ENCODE assay signal across 23 cellular contexts in genomic region chr18:79804130-79804772, GRCh38. TPM values are rescaled to one million over a fixed set of nuclear protein-coding genes. Genes with fewer than 3 reads are reported as not detected.
"Had no signal": no experiment of that assay in that cellular context is flagged by ENCODE, and none has a peak within 500 bp of the region (broad histone marks: within the 10 kb centered on the region; RNA-seq: fewer than 3 reads in every experiment).

No MANE protein-coding gene starts in this region.

- H3K27ac ChIP-seq: body of pancreas, esophagus squamous epithelium, hepatocyte, left ventricle myocardium inferior, ovary, thyroid gland, uterus, VCaP had no signal

- H3K9me3 Mint-ChIP-seq: activated CD4-positive, alpha-beta memory T cell treated with anti-CD3 and anti-CD28 coated beads, Interleukin-2, amount 10 ng/mL, durations not matched to agents 7 days and 5 days; activated naive CD4-positive, alpha-beta T cell treated with anti-CD3 and anti-CD28 coated beads, Interleukin-2, amount 50 U/mL, for 24 hours; memory B cell; stimulated activated effector memory CD8-positive, alpha-beta T cell treated with anti-CD3 and anti-CD28 coated beads, Interleukin-12 subunit alpha, Interleukin-12 subunit beta, amount 100 ng/mL, for 72 hours had no signal

- H3K4me1 ChIP-seq: thyroid gland had no signal

- H3K4me1 Mint-ChIP-seq: activated CD4-positive, alpha-beta memory T cell treated with anti-CD3 and anti-CD28 coated beads, Interleukin-2, amount 10 ng/mL, durations not matched to agents 7 days and 5 days had no signal

- DNase-seq: activated CD4-positive, alpha-beta memory T cell treated with anti-CD3 and anti-CD28 coated beads, Interleukin-2, amount 10 ng/mL, durations not matched to agents 7 days and 5 days; amniotic stem cell; body of pancreas; central memory CD4-positive, alpha-beta T cell; cortex of kidney; effector CD4-positive, alpha-beta T cell; esophagus squamous epithelium; left ventricle myocardium inferior; ovary; stimulated activated CD4-positive, alpha-beta T cell treated with anti-CD3 and anti-CD28 coated beads, Interleukin-12 subunit alpha, Interleukin-12 subunit beta, amount 100 ng/mL, for 4 hours; stimulated activated CD4-positive, alpha-beta T cell treated with anti-CD3 and anti-CD28 coated beads, Interleukin-2, amount 100 ng/mL, for 24 hours; thyroid gland; uterus had no signal

- H3K36me3 Mint-ChIP-seq: activated naive CD4-positive, alpha-beta T cell treated with anti-CD3 and anti-CD28 coated beads, Interleukin-2, amount 50 U/mL, for 24 hours; memory B cell; stimulated activated effector memory CD8-positive, alpha-beta T cell treated with anti-CD3 and anti-CD28 coated beads, Interleukin-12 subunit alpha, Interleukin-12 subunit beta, amount 100 ng/mL, for 72 hours had no signal

- H3K4me3 ChIP-seq: body of pancreas, esophagus squamous epithelium, hepatocyte, left ventricle myocardium inferior, ovary, thyroid gland, uterus had no signal

- H3K4me3 Mint-ChIP-seq: activated CD4-positive, alpha-beta memory T cell treated with anti-CD3 and anti-CD28 coated beads, Interleukin-2, amount 10 ng/mL, durations not matched to agents 7 days and 5 days; activated naive CD4-positive, alpha-beta T cell treated with anti-CD3 and anti-CD28 coated beads, Interleukin-2, amount 50 U/mL, for 24 hours; memory B cell; stimulated activated effector memory CD8-positive, alpha-beta T cell treated with anti-CD3 and anti-CD28 coated beads, Interleukin-12 subunit alpha, Interleukin-12 subunit beta, amount 100 ng/mL, for 72 hours had no signal

- H3K27ac Mint-ChIP-seq: activated CD4-positive, alpha-beta memory T cell treated with anti-CD3 and anti-CD28 coated beads, Interleukin-2, amount 10 ng/mL, durations not matched to agents 7 days and 5 days; activated naive CD4-positive, alpha-beta T cell treated with anti-CD3 and anti-CD28 coated beads, Interleukin-2, amount 50 U/mL, for 24 hours; memory B cell; stimulated activated effector memory CD8-positive, alpha-beta T cell treated with anti-CD3 and anti-CD28 coated beads, Interleukin-12 subunit alpha, Interleukin-12 subunit beta, amount 100 ng/mL, for 72 hours had no signal

- H3K4me2 ChIP-seq: hepatocyte had no signal

- H3K79me2 ChIP-seq: hepatocyte had no signal

- H3K36me3 ChIP-seq: esophagus squamous epithelium, left ventricle myocardium inferior, ovary, thyroid gland, uterus had no signal

- H3K27me3 ChIP-seq: body of pancreas, ovary had no signal

- ATAC-seq: body of pancreas; stimulated activated effector memory CD8-positive, alpha-beta T cell treated with anti-CD3 and anti-CD28 coated beads, Interleukin-12 subunit alpha, Interleukin-12 subunit beta, amount 100 ng/mL, for 72 hours had no signal

RNA-seq across cellular contexts. Expression of gene KCNG2, which starts 6.5 kb away (rescaled TPM):
- total RNA-seq: activated CD4-positive, alpha-beta memory T cell treated with anti-CD3 and anti-CD28 coated beads, Interleukin-2, amount 10 ng/mL, durations not matched to agents 7 days and 5 days; body of pancreas; endothelial cell of umbilical vein; glomerular endothelial cell; hepatocyte; left ventricle myocardium inferior; T-helper 1 cell treated with Interleukin-12 subunit alpha and Interleukin-12 subunit beta and Interleukin-4 antibody, amounts not matched to agents 30 ng/mL and 1 ng/mL, for 36 hours had no signal
- polyA plus RNA-seq: endothelial cell of umbilical vein, hepatocyte, keratinocyte, neural cell had no signal
